ENCODE assay signal across 38 cellular contexts in genomic region chr2:43824512-43824911, GRCh38. TPM values are rescaled to one million over a fixed set of nuclear protein-coding genes. Genes with fewer than 3 reads are reported as not detected.
"Had no signal": no experiment of that assay in that cellular context is flagged by ENCODE, and none has a peak within 500 bp of the region (broad histone marks: within the 10 kb centered on the region; RNA-seq: fewer than 3 reads in every experiment).

No MANE protein-coding gene starts in this region.

- ATAC-seq: activated CD8-positive, alpha-beta T cell treated with anti-CD3 and anti-CD28 coated beads for 36 hours; activated naive CD4-positive, alpha-beta T cell treated with anti-CD3 and anti-CD28 coated beads, Interleukin-2, amount 50 U/mL, for 72 hours; activated T-cell treated with anti-CD3 and anti-CD28 coated beads, Interleukin-2, amount 50 U/mL, for 4 hours; activated T-cell treated with anti-CD3 and anti-CD28 coated beads, Interleukin-2, amount 50 U/mL, for 72 hours; activated T-helper 17 cell treated with anti-CD3 and anti-CD28 coated beads, Interleukin-2, amount 50 U/mL, for 72 hours had no signal

- H3K9me3 Mint-ChIP-seq: activated B cell treated with CpG ODN at 0.5 μM for 24 hours; activated CD4-positive, alpha-beta memory T cell treated with anti-CD3 and anti-CD28 coated beads for 36 hours; activated CD4-positive, alpha-beta T cell treated with anti-CD3 and anti-CD28 coated beads, Interleukin-2, amount 10 ng/mL, durations not matched to agents 24 days and 14 days; activated CD8-positive, alpha-beta T cell treated with anti-CD3 and anti-CD28 coated beads for 36 hours; activated naive CD4-positive, alpha-beta T cell treated with anti-CD3 and anti-CD28 coated beads for 36 hours; activated naive CD8-positive, alpha-beta T cell treated with anti-CD3 and anti-CD28 coated beads for 36 hours; activated T-cell treated with anti-CD3 and anti-CD28 coated beads, Interleukin-2, amount 50 U/mL, for 4 hours; activated T-cell treated with anti-CD3 and anti-CD28 coated beads, Interleukin-2, amount 50 U/mL, for 72 hours; activated T-helper 1 cell treated with anti-CD3 and anti-CD28 coated beads, Interleukin-12 subunit alpha, Interleukin-12 subunit beta, Interleukin-2, Interleukin-4 antibody, amounts not matched to agents 30 ng/mL and 10 ng/mL and 1 ng/mL, durations not matched to agents 14 hours and 24 hours and 36 hours; activated T-helper 17 cell treated with anti-CD3 and anti-CD28 coated beads, Interleukin-2, amount 50 U/mL, for 72 hours; brain; central memory CD8-positive, alpha-beta T cell; T-helper 1 cell treated with Interleukin-12 subunit alpha and Interleukin-12 subunit beta and Interleukin-4 antibody, amounts not matched to agents 30 μg/mL and 1 μg/mL, for 36 hours; T-helper 2 cell treated with Interferon-gamma antibody and Interleukin-4, amounts not matched to agents 5 μg/mL and 100 μg/mL, for 36 hours had no signal

- H3K4me3 ChIP-seq: ascending aorta, cardiac muscle cell had no signal

- H3K27ac Mint-ChIP-seq: activated B cell treated with CpG ODN at 0.5 μM for 24 hours; activated CD4-positive, alpha-beta memory T cell treated with anti-CD3 and anti-CD28 coated beads for 36 hours; activated CD4-positive, alpha-beta T cell treated with anti-CD3 and anti-CD28 coated beads, Interleukin-2, amount 10 ng/mL, durations not matched to agents 24 days and 14 days; activated CD8-positive, alpha-beta T cell treated with anti-CD3 and anti-CD28 coated beads for 36 hours; activated naive CD4-positive, alpha-beta T cell treated with anti-CD3 and anti-CD28 coated beads for 36 hours; activated naive CD4-positive, alpha-beta T cell treated with anti-CD3 and anti-CD28 coated beads, Interleukin-2, amount 50 U/mL, for 72 hours; activated naive CD8-positive, alpha-beta T cell treated with anti-CD3 and anti-CD28 coated beads for 36 hours; activated T-cell treated with anti-CD3 and anti-CD28 coated beads, Interleukin-2, amount 50 U/mL, for 72 hours; activated T-helper 1 cell treated with anti-CD3 and anti-CD28 coated beads, Interleukin-12 subunit alpha, Interleukin-12 subunit beta, Interleukin-2, Interleukin-4 antibody, amounts not matched to agents 30 ng/mL and 10 ng/mL and 1 ng/mL, durations not matched to agents 14 hours and 24 hours and 36 hours; activated T-helper 17 cell treated with anti-CD3 and anti-CD28 coated beads, Interleukin-2, amount 50 U/mL, for 72 hours; brain; T-helper 1 cell treated with Interleukin-12 subunit alpha and Interleukin-12 subunit beta and Interleukin-4 antibody, amounts not matched to agents 30 μg/mL and 1 μg/mL, for 36 hours; T-helper 2 cell treated with Interferon-gamma antibody and Interleukin-4, amounts not matched to agents 5 μg/mL and 100 μg/mL, for 36 hours had no signal

- H3K27ac ChIP-seq: ascending aorta, cardiac muscle cell, VCaP had no signal

- H3K27me3 ChIP-seq: ascending aorta, cardiac muscle cell had no signal

- H3K4me1 ChIP-seq: ascending aorta had no signal

- H3K9me3 ChIP-seq: ascending aorta had no signal

- DNase-seq: activated B cell treated with CpG ODN at 0.5 μM for 24 hours; activated CD4-positive, alpha-beta memory T cell treated with anti-CD3 and anti-CD28 coated beads for 36 hours; activated CD4-positive, alpha-beta T cell treated with anti-CD3 and anti-CD28 coated beads for 4 hours; activated CD4-positive, alpha-beta T cell treated with anti-CD3 and anti-CD28 coated beads, Interleukin-2, amount 10 ng/mL, durations not matched to agents 24 days and 14 days; activated CD4-positive, alpha-beta T cell treated with anti-CD3 and anti-CD28 coated beads, Interleukin-2, amount 50 U/mL, for 1 hour; activated CD4-positive, alpha-beta T cell treated with anti-CD3 and anti-CD28 coated beads, Interleukin-2, amount 50 U/mL, for 4 hours; activated CD4-positive, CD25-positive, alpha-beta regulatory T cell treated with anti-CD3 and anti-CD28 coated beads, Interleukin-2, amount 50 U/mL, for 72 hours; activated CD8-positive, alpha-beta memory T cell treated with anti-CD3 and anti-CD28 coated beads, Interleukin-2, amount 50 U/mL, for 4 hours; activated CD8-positive, alpha-beta T cell treated with anti-CD3 and anti-CD28 coated beads for 36 hours; activated effector memory CD4-positive, alpha-beta T cell treated with anti-CD3 and anti-CD28 coated beads, Interleukin-2, amount 50 U/mL, for 16 hours; activated gamma-delta T cell treated with Interleukin-2 at 50 U/mL for 16 hours; activated naive CD4-positive, alpha-beta T cell; activated naive CD4-positive, alpha-beta T cell treated with anti-CD3 and anti-CD28 coated beads for 36 hours; activated naive CD4-positive, alpha-beta T cell treated with anti-CD3 and anti-CD28 coated beads, Interleukin-2, amount 50 U/mL, for 16 hours; activated naive CD8-positive, alpha-beta T cell treated with anti-CD3 and anti-CD28 coated beads for 36 hours; activated T-cell treated with anti-CD3 and anti-CD28 coated beads for 4 hours; activated T-cell treated with anti-CD3 and anti-CD28 coated beads, Interleukin-2, amount 50 U/mL, for 1 hour; activated T-cell treated with anti-CD3 and anti-CD28 coated beads, Interleukin-2, amount 50 U/mL, for 4 hours; activated T-cell treated with anti-CD3 and anti-CD28 coated beads, Interleukin-2, amount 50 U/mL, for 72 hours; amygdala; anterior cingulate cortex; caudate nucleus; cerebellar nuclear complex; T-helper 1 cell; T-helper 2 cell; T-helper 9 cell had no signal

- H3K36me3 ChIP-seq: ascending aorta, cardiac muscle cell had no signal

- H3K36me3 Mint-ChIP-seq: activated CD4-positive, alpha-beta memory T cell treated with anti-CD3 and anti-CD28 coated beads for 36 hours; activated naive CD4-positive, alpha-beta T cell treated with anti-CD3 and anti-CD28 coated beads, Interleukin-2, amount 50 U/mL, for 72 hours; activated naive CD8-positive, alpha-beta T cell treated with anti-CD3 and anti-CD28 coated beads for 36 hours; brain had no signal

- H3K4me1 Mint-ChIP-seq: activated B cell treated with CpG ODN at 0.5 μM for 24 hours; activated CD4-positive, alpha-beta T cell treated with anti-CD3 and anti-CD28 coated beads, Interleukin-2, amount 10 ng/mL, durations not matched to agents 24 days and 14 days; activated naive CD8-positive, alpha-beta T cell treated with anti-CD3 and anti-CD28 coated beads for 36 hours; activated T-helper 17 cell treated with anti-CD3 and anti-CD28 coated beads, Interleukin-2, amount 50 U/mL, for 72 hours; central memory CD8-positive, alpha-beta T cell had no signal

- H3K4me3 Mint-ChIP-seq: activated B cell treated with CpG ODN at 0.5 μM for 24 hours; activated CD4-positive, alpha-beta memory T cell treated with anti-CD3 and anti-CD28 coated beads for 36 hours; activated CD4-positive, alpha-beta T cell treated with anti-CD3 and anti-CD28 coated beads, Interleukin-2, amount 10 ng/mL, durations not matched to agents 24 days and 14 days; activated CD8-positive, alpha-beta T cell treated with anti-CD3 and anti-CD28 coated beads for 36 hours; activated naive CD4-positive, alpha-beta T cell treated with anti-CD3 and anti-CD28 coated beads for 36 hours; activated naive CD8-positive, alpha-beta T cell treated with anti-CD3 and anti-CD28 coated beads for 36 hours; activated T-cell treated with anti-CD3 and anti-CD28 coated beads, Interleukin-2, amount 50 U/mL, for 4 hours; activated T-cell treated with anti-CD3 and anti-CD28 coated beads, Interleukin-2, amount 50 U/mL, for 72 hours; activated T-helper 1 cell treated with anti-CD3 and anti-CD28 coated beads, Interleukin-12 subunit alpha, Interleukin-12 subunit beta, Interleukin-2, Interleukin-4 antibody, amounts not matched to agents 30 ng/mL and 10 ng/mL and 1 ng/mL, durations not matched to agents 14 hours and 24 hours and 36 hours; activated T-helper 17 cell treated with anti-CD3 and anti-CD28 coated beads, Interleukin-2, amount 50 U/mL, for 72 hours; brain; central memory CD8-positive, alpha-beta T cell; T-helper 1 cell treated with Interleukin-12 subunit alpha and Interleukin-12 subunit beta and Interleukin-4 antibody, amounts not matched to agents 30 μg/mL and 1 μg/mL, for 36 hours; T-helper 2 cell treated with Interferon-gamma antibody and Interleukin-4, amounts not matched to agents 5 μg/mL and 100 μg/mL, for 36 hours had no signal

RNA-seq across cellular contexts. Expression of gene ABCG5, which starts 14.1 kb away (rescaled TPM):
- total RNA-seq: activated B cell treated with CpG ODN at 0.5 μM for 24 hours; activated CD4-positive, alpha-beta memory T cell treated with anti-CD3 and anti-CD28 coated beads for 36 hours; activated CD4-positive, alpha-beta T cell treated with anti-CD3 and anti-CD28 coated beads, Interleukin-2, amount 10 ng/mL, durations not matched to agents 24 days and 14 days; activated CD8-positive, alpha-beta T cell treated with anti-CD3 and anti-CD28 coated beads for 36 hours; activated naive CD4-positive, alpha-beta T cell treated with anti-CD3 and anti-CD28 coated beads for 36 hours; activated naive CD4-positive, alpha-beta T cell treated with anti-CD3 and anti-CD28 coated beads, Interleukin-2, amount 50 U/mL, for 72 hours; activated naive CD8-positive, alpha-beta T cell treated with anti-CD3 and anti-CD28 coated beads for 36 hours; activated T-cell treated with anti-CD3 and anti-CD28 coated beads, Interleukin-2, amount 50 U/mL, for 4 hours; activated T-cell treated with anti-CD3 and anti-CD28 coated beads, Interleukin-2, amount 50 U/mL, for 72 hours; activated T-helper 1 cell treated with anti-CD3 and anti-CD28 coated beads, Interleukin-12 subunit alpha, Interleukin-12 subunit beta, Interleukin-2, Interleukin-4 antibody, amounts not matched to agents 30 ng/mL and 10 ng/mL and 1 ng/mL, durations not matched to agents 14 hours and 24 hours and 36 hours; activated T-helper 17 cell treated with anti-CD3 and anti-CD28 coated beads, Interleukin-2, amount 50 U/mL, for 72 hours; bronchial epithelial cell; cardiac muscle cell; chondrocyte had no signal
- polyA plus RNA-seq: cardiac muscle cell had no signal

RNA-seq across cellular contexts. Expression of gene ABCG8, which starts 14.3 kb away (rescaled TPM):
- total RNA-seq: activated B cell treated with CpG ODN at 0.5 μM for 24 hours; activated CD4-positive, alpha-beta memory T cell treated with anti-CD3 and anti-CD28 coated beads for 36 hours; activated CD4-positive, alpha-beta T cell treated with anti-CD3 and anti-CD28 coated beads, Interleukin-2, amount 10 ng/mL, durations not matched to agents 24 days and 14 days; activated CD8-positive, alpha-beta T cell treated with anti-CD3 and anti-CD28 coated beads for 36 hours; activated naive CD4-positive, alpha-beta T cell treated with anti-CD3 and anti-CD28 coated beads for 36 hours; activated naive CD4-positive, alpha-beta T cell treated with anti-CD3 and anti-CD28 coated beads, Interleukin-2, amount 50 U/mL, for 72 hours; activated naive CD8-positive, alpha-beta T cell treated with anti-CD3 and anti-CD28 coated beads for 36 hours; activated T-cell treated with anti-CD3 and anti-CD28 coated beads, Interleukin-2, amount 50 U/mL, for 72 hours; activated T-helper 17 cell treated with anti-CD3 and anti-CD28 coated beads, Interleukin-2, amount 50 U/mL, for 72 hours; ascending aorta; bronchial epithelial cell; cardiac muscle cell; chondrocyte had no signal
